Comparison of ENCODE assay signal across 19 cellular contexts in genomic region chr20:37622728-37623127, GRCh38.
"Had no signal": no experiment of that assay in that cellular context is flagged by ENCODE, and none has a peak within 500 bp of the region (broad histone marks: within the 10 kb centered on the region; RNA-seq: fewer than 3 reads in every experiment).

No MANE protein-coding gene starts in this region.

- H3K4me1 ChIP-seq: body of pancreas, sigmoid colon, testis, upper lobe of left lung had no signal

- DNase-seq: activated CD4-positive, alpha-beta T cell treated with anti-CD3 and anti-CD28 coated beads, Interleukin-2, amount 50 U/mL, for 1 hour; activated CD4-positive, CD25-positive, alpha-beta regulatory T cell treated with anti-CD3 and anti-CD28 coated beads, Interleukin-2, amount 50 U/mL, for 72 hours; activated CD8-positive, alpha-beta memory T cell treated with anti-CD3 and anti-CD28 coated beads, Interleukin-2, amount 50 U/mL, for 4 hours; activated naive CD4-positive, alpha-beta T cell treated with anti-CD3 and anti-CD28 coated beads for 36 hours; activated T-cell treated with anti-CD3 and anti-CD28 coated beads, Interleukin-2, amount 50 U/mL, for 4 hours; body of pancreas; caudate nucleus; effector memory CD8-positive, alpha-beta T cell; islet precursor cell; left colon; nucleus accumbens; sigmoid colon; stimulated activated CD4-positive, alpha-beta T cell treated with anti-CD3 and anti-CD28 coated beads, Interleukin-4, amount 100 ng/mL, for 4 hours; testis; upper lobe of left lung had no signal

- H3K4me3 ChIP-seq: body of pancreas, lung, sigmoid colon, testis, upper lobe of left lung had no signal

- H3K9me3 Mint-ChIP-seq: activated naive CD4-positive, alpha-beta T cell treated with anti-CD3 and anti-CD28 coated beads for 36 hours; activated T-cell treated with anti-CD3 and anti-CD28 coated beads, Interleukin-2, amount 50 U/mL, for 4 hours; effector memory CD8-positive, alpha-beta T cell; mesothelial cell of epicardium; natural killer cell treated with Interleukin-12 subunit alpha and Interleukin-12 subunit beta and Interleukin-15 and Interleukin-18, amount 100 ng/mL, for 72 hours; stimulated activated memory B cell treated with anti-CD40 and anti-IgM and Interleukin-4, amounts not matched to agents 10 μg/mL and 1 μg/mL and 100 μg/mL, for 72 hours had no signal

- H3K27ac ChIP-seq: body of pancreas, sigmoid colon, testis, upper lobe of left lung had no signal

- ATAC-seq: activated T-cell treated with anti-CD3 and anti-CD28 coated beads, Interleukin-2, amount 50 U/mL, for 4 hours; body of pancreas; effector memory CD8-positive, alpha-beta T cell; left colon; natural killer cell treated with Interleukin-12 subunit alpha and Interleukin-12 subunit beta and Interleukin-15 and Interleukin-18, amount 100 ng/mL, for 72 hours; stimulated activated memory B cell treated with anti-CD40 and anti-IgM and Interleukin-4, amounts not matched to agents 10 μg/mL and 1 μg/mL and 100 μg/mL, for 72 hours had no signal

- H3K4me1 Mint-ChIP-seq: stimulated activated memory B cell treated with anti-CD40 and anti-IgM and Interleukin-4, amounts not matched to agents 10 μg/mL and 1 μg/mL and 100 μg/mL, for 72 hours had no signal

- H3K27ac Mint-ChIP-seq: activated naive CD4-positive, alpha-beta T cell treated with anti-CD3 and anti-CD28 coated beads for 36 hours; effector memory CD8-positive, alpha-beta T cell; mesothelial cell of epicardium; natural killer cell treated with Interleukin-12 subunit alpha and Interleukin-12 subunit beta and Interleukin-15 and Interleukin-18, amount 100 ng/mL, for 72 hours; stimulated activated memory B cell treated with anti-CD40 and anti-IgM and Interleukin-4, amounts not matched to agents 10 μg/mL and 1 μg/mL and 100 μg/mL, for 72 hours had no signal

- H3K36me3 Mint-ChIP-seq: mesothelial cell of epicardium; natural killer cell treated with Interleukin-12 subunit alpha and Interleukin-12 subunit beta and Interleukin-15 and Interleukin-18, amount 100 ng/mL, for 72 hours; stimulated activated memory B cell treated with anti-CD40 and anti-IgM and Interleukin-4, amounts not matched to agents 10 μg/mL and 1 μg/mL and 100 μg/mL, for 72 hours had no signal

- H3K36me3 ChIP-seq: sigmoid colon, upper lobe of left lung had no signal

- H3K4me3 Mint-ChIP-seq: activated naive CD4-positive, alpha-beta T cell treated with anti-CD3 and anti-CD28 coated beads for 36 hours; activated T-cell treated with anti-CD3 and anti-CD28 coated beads, Interleukin-2, amount 50 U/mL, for 4 hours; effector memory CD8-positive, alpha-beta T cell; mesothelial cell of epicardium; natural killer cell treated with Interleukin-12 subunit alpha and Interleukin-12 subunit beta and Interleukin-15 and Interleukin-18, amount 100 ng/mL, for 72 hours; stimulated activated memory B cell treated with anti-CD40 and anti-IgM and Interleukin-4, amounts not matched to agents 10 μg/mL and 1 μg/mL and 100 μg/mL, for 72 hours had no signal

- H3K9me3 ChIP-seq: body of pancreas, sigmoid colon, testis, upper lobe of left lung had no signal

- H3K27me3 ChIP-seq: body of pancreas, testis, upper lobe of left lung had no signal
